In genomic region chr20:43914697-43915208, GRCh38 we compare ENCODE assay signal across 8 cellular contexts. TPM values are rescaled to one million over a fixed set of nuclear protein-coding genes. Genes with fewer than 3 reads are reported as not detected.
DNase-seq lines count a peak whose midpoint lies in the region; ATAC-seq, FAIRE-seq and TF ChIP-seq lines count a peak whose summit lies in the region.

TSS of gene TOX2 (plus strand) at chr20:43914852. CDS start at chr20:43914892, 40 bp downstream.

- no peak for TF ChIP-seq CTCF in GM12878 (IDR thresholded peaks at IDR 0.05 in 2 of 3, conservative IDR thresholded peaks at IDR 0.05 in 1 of 3; ENCODE audit: control insufficient read depth in 2 of 3, extremely low read depth in 1 of 3, insufficient read depth in 1 of 3, low read depth in 3 of 3, low read length in 3 of 3)

- POLR2A ChIA-PET in GM12878 (lab: Charles Lee), result interaction anchor here (0.6 kb wide), 1 partner anchor 14 kb away, joined by 9 read pairs; no protein-coding TSS in a partner anchor

- CTCF ChIA-PET in GM12878 (lab: Yijun Ruan, JAX), result no interaction called here

- no peaks in the 10 kb centered on the region for H4K20me1 ChIP-seq in GM12878 (ENCODE audit: control insufficient read depth, insufficient read depth)

- TF ChIP-seq EP300 in GM12878 (IDR thresholded peaks at IDR 0.05; ENCODE audit: borderline replicate concordance in 1 of 2, control insufficient read depth in 1 of 2, low read depth in 2 of 2, low read length in 2 of 2), result no peak

- RAD21 ChIA-PET in GM12878 (lab: Charles Lee; ENCODE audit: unreplicated experiment), result no interaction called here

- no peak; the same call in 1 of the 2 replicates for TF ChIP-seq POLR2A in GM12878 (IDR thresholded peaks at IDR 0.05; ENCODE audit: low read depth, low read length)

- H3K9ac ChIP-seq in GM12878 (ENCODE audit: control insufficient read depth, insufficient read depth, low read length), result peak within 1 kb of the TSS; percentile 52

- H3K4me1 Mint-ChIP-seq in stimulated activated effector memory CD8-positive, alpha-beta T cell treated with anti-CD3 and anti-CD28 coated beads, Interleukin-12 subunit alpha, Interleukin-12 subunit beta, amount 100 ng/mL, for 72 hours, result peaks cover 32% of the 10 kb centered on the region

- peak; percentile 53 for ATAC-seq in HG03432 (IDR thresholded peaks at IDR 0.05; ENCODE audit: unreplicated experiment)
- peak; percentile 43 for ATAC-seq in GM12878
- ATAC-seq in stimulated activated effector memory CD8-positive, alpha-beta T cell treated with anti-CD3 and anti-CD28 coated beads, Interleukin-12 subunit alpha, Interleukin-12 subunit beta, amount 100 ng/mL, for 72 hours, result peak; percentile 58

- H3K27ac ChIP-seq in GM12878 (ENCODE audit: control insufficient read depth, insufficient read depth), result peak within 1 kb of the TSS; percentile 28; the same call in 1 of the 2 replicates

- no peak for FAIRE-seq in GM12878 (lab: Jason Lieb, UNC)

- DNase-seq in NCI-H1436 (lab: John Stamatoyannopoulos, UW), result peak; percentile 50
- DNase-seq in NCI-H1436 treated with DMSO at 0.1 percent for 48 hours (lab: John Stamatoyannopoulos, UW), result no peak
- DNase-seq in SW480 (ENCODE audit: low spot score), result peak; percentile 53
- DNase-seq in GM12878 (ENCODE audit: low read depth, low spot score), result no peak
- DNase-seq in iris pigment epithelial cell (ENCODE audit: low read depth), result peak; percentile 57
- DNase-seq in stimulated activated effector memory CD8-positive, alpha-beta T cell treated with anti-CD3 and anti-CD28 coated beads, Interleukin-12 subunit alpha, Interleukin-12 subunit beta, amount 100 ng/mL, for 72 hours (ENCODE audit: low spot score in 2 of 2), result no peak
- DNase-seq in COLO829 (ENCODE audit: low spot score), result no peak

- SMC1A ChIA-PET in GM12878 (lab: Charles Lee; ENCODE audit: uncharacterized antibody, unreplicated experiment), result interaction anchor here (7.5 kb wide), 1 partner anchor 165 kb away, joined by 53 read pairs; no protein-coding TSS in a partner anchor

- H3K4me1 ChIP-seq in GM12878 (ENCODE audit: control insufficient read depth, insufficient read depth, low read length), result peaks cover 18% of the 10 kb centered on the region

- in situ Hi-C loops in GM12878 (cut with MboI), result no loop called here

- H3K9me3 ChIP-seq in GM12878 (replicated peaks; ENCODE audit: control insufficient read depth, insufficient read depth, low read length), result peaks cover 2% of the 10 kb centered on the region; the same call in 2 of the 3 replicates

- H3K27ac Mint-ChIP-seq in stimulated activated effector memory CD8-positive, alpha-beta T cell treated with anti-CD3 and anti-CD28 coated beads, Interleukin-12 subunit alpha, Interleukin-12 subunit beta, amount 100 ng/mL, for 72 hours, result peak within 1 kb of the TSS; percentile 33

- TF ChIP-seq RAD21 in GM12878 (IDR thresholded peaks at IDR 0.05; ENCODE audit: insufficient read depth, low read depth, low read length), result no peak

- peak within 1 kb of the TSS; percentile 77 for H3K4me3 Mint-ChIP-seq in stimulated activated effector memory CD8-positive, alpha-beta T cell treated with anti-CD3 and anti-CD28 coated beads, Interleukin-12 subunit alpha, Interleukin-12 subunit beta, amount 100 ng/mL, for 72 hours

- no TSS peak for BruUV-seq in GM12878 (replicated peaks; lab: Mats Ljungman, UMichigan)

- no peaks in the 10 kb centered on the region for H3K36me3 Mint-ChIP-seq in stimulated activated effector memory CD8-positive, alpha-beta T cell treated with anti-CD3 and anti-CD28 coated beads, Interleukin-12 subunit alpha, Interleukin-12 subunit beta, amount 100 ng/mL, for 72 hours

- H3K4me2 ChIP-seq in GM12878 (ENCODE audit: control insufficient read depth, insufficient read depth), result peak within 1 kb of the TSS; percentile 89

- intact Hi-C loops in GM12878 (cut with micrococcal nuclease; ENCODE audit: unreplicated experiment), result loop anchor here (2.0 to 5.0 kb wide), 3 partner anchors 72 to 168 kb away; no protein-coding TSS in a partner anchor

- H3K27me3 ChIP-seq in GM12878 (replicated peaks in 1 of 2; ENCODE audit: control insufficient read depth in 2 of 2, insufficient read depth in 2 of 2, low read length in 1 of 2), result peaks cover 0 to 4% of the 10 kb centered on the region in 2 experiments; a peak in 2 of 4 replicates

- no peaks in the 10 kb centered on the region for H3K36me3 ChIP-seq in GM12878 (ENCODE audit: control insufficient read depth in 2 of 2, insufficient read depth in 2 of 2, low read length in 1 of 2)

- peak within 1 kb of the TSS; percentile 68; the same call in 1 of the 2 replicates for H3K4me3 ChIP-seq in GM12878

- WGBS in GM12878 (ENCODE audit: insufficient coverage, insufficient replicate concordance, low lambda C conversion rate, missing lambda C conversion rate), result under 1% methylated on average over 21 of the region's 79 CpGs

- H2AFZ ChIP-seq in GM12878 (ENCODE audit: control insufficient read depth, low read depth, low read length), result peak within 1 kb of the TSS; percentile 40; the same call in 1 of the 2 replicates

- H3K9me3 Mint-ChIP-seq in stimulated activated effector memory CD8-positive, alpha-beta T cell treated with anti-CD3 and anti-CD28 coated beads, Interleukin-12 subunit alpha, Interleukin-12 subunit beta, amount 100 ng/mL, for 72 hours, result peaks cover 3% of the 10 kb centered on the region

- H3K79me2 ChIP-seq in GM12878 (ENCODE audit: control insufficient read depth, insufficient read depth, low read length), result no peaks in the 10 kb centered on the region

TF ChIP-seq in GM12878, 131 proteins besides CTCF, POLR2A, EP300 and RAD21:
- no peak for TF ChIP-seq TBL1XR1 (IDR thresholded peaks at IDR 0.05; ENCODE audit: low read depth, low read length)
- peak in 1 of 2 experiments; percentile 80; a peak in 2 of 3 replicates for TF ChIP-seq EGR1 (IDR thresholded peaks at IDR 0.05; ENCODE audit: borderline replicate concordance in 1 of 2, low read depth in 2 of 2, low read length in 2 of 2)

RNA-seq across cellular contexts. Expression of gene TOX2, which starts in this region (rescaled TPM):
- 10.6 and 14.4 TPM in 2 replicates for total RNA-seq in GM12878 (2013; cell fraction: nucleolus; rRNA removed)
- total RNA-seq in GM12878 (2014; rRNA removed) (8.0 and 8.5 TPM in 2 replicates), GM12878 (2014; rRNA removed; fragmentation: Illumina TruSeq; extraction: Trizol) (3.1 and 3.9 TPM in 2 replicates), GM12878 (2021) (40.5 and 40.6 TPM in 2 replicates)
- 4.9 TPM for polyA plus RNA-seq in GM12878 (2011; ENCODE audit: low read depth)
- polyA plus RNA-seq in GM12878 (2011; rRNA removed) (4.7 and 6.8 TPM in 2 replicates), GM12878 (2014; fragmentation: Illumina TruSeq; extraction: Trizol) (6.5 and 14.9 TPM in 2 replicates), GM12878 (2014; fragmentation: Nextera tagmentation; extraction: Ambion mirVana) (1 to 10 TPM; 2.6 to 6.2 TPM), GM12878 (2014; rRNA removed) (16.5 and 21.9 TPM in 2 replicates), GM12878 (2016; fragmentation: Nextera tagmentation; extraction: Ambion mirVana) (10 to 100 TPM in 1 of 2 experiments, 1 to 10 TPM in 1; 7.3 to 23.8 TPM)
- 9.0 and 15.7 TPM in 2 replicates for polyA plus RNA-seq in GM12878 (2011; cell fraction: cytosol; rRNA removed)
- polyA plus RNA-seq in GM12878 (2011; cell fraction: nucleus; rRNA removed), result 32.9 and 42.5 TPM in 2 replicates
- polyA plus RNA-seq in GM12878 (2012), result 11.0 and 15.1 TPM in 2 replicates
- 4.6 and 11.5 TPM in 2 replicates for polyA minus RNA-seq in GM12878 (2011; rRNA and poly(A)+ RNA removed)
- 18.1 and 22.3 TPM in 2 replicates for polyA minus RNA-seq in GM12878 (2011; cell fraction: cytosol; rRNA and poly(A)+ RNA removed)
- polyA minus RNA-seq in GM12878 (2011; cell fraction: nucleus; rRNA and poly(A)+ RNA removed), result 8.6 and 14.6 TPM in 2 replicates

Comparison
In these comparisons a context has a peak if more than half of its experiments do, and no peak if none do; other contexts are left out.
1. DNase-seq: peak in NCI-H1436 (single experiment), SW480 (single experiment) and iris pigment epithelial cell (single experiment); none in NCI-H1436 treated with DMSO at 0.1 percent for 48 hours (single experiment), GM12878 (single experiment), stimulated activated effector memory CD8-positive, alpha-beta T cell treated with anti-CD3 and anti-CD28 coated beads, Interleukin-12 subunit alpha, Interleukin-12 subunit beta, amount 100 ng/mL, for 72 hours (0 of 2) and COLO829 (single experiment).
2. Peak in every context shown above with its lines, with median percentiles within 50 percentile points of each other: ATAC-seq.